17 cellular contexts compared by ENCODE assay signal in the genomic region with DNA sequence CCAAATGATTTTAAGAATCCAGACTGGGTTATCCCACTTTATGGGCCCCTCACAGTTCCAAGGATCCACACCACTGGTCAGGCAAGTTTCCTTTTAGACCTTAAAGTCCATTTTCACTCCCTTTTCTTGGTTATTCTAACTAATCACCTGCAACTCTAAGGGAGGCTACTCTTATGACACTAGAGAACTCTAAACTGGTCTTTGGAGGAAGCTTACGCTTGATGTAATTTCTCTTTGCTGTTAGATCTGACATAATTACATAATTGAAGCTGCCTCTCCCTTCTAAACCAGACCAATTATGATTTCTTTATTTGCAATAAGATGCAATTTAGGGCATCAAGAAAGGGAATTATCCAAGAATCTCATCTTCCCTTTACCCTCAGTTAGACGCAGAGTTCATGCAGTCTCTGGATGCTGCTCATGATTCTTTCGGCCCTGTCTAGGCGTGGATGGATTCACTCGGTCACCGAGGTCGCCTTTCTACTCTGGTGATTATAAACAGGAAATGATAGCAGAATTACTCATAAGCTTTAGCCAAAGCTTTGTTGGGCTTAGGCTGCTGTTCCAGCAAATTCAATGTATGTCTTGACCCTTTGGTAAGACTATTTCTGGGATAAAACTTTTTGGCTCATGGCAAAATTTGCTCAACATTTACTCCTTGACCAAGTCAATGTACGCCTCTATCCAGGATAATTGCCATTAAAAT.
DNase-seq lines count a peak whose midpoint lies in the region; FAIRE-seq and TF ChIP-seq lines count a peak whose summit lies in the region.
"Had no signal": no experiment of that assay in that cellular context is flagged by ENCODE, and none has a peak within 500 bp of the region (broad histone marks: within the 10 kb centered on the region; RNA-seq: fewer than 3 reads in every experiment).

No MANE protein-coding gene starts in this region.

- no peak overlapping the region for H3K27ac Mint-ChIP-seq in nephron progenitor cell
- H3K27ac Mint-ChIP-seq: activated CD4-positive, alpha-beta memory T cell treated with anti-CD3 and anti-CD28 coated beads for 36 hours; activated naive CD4-positive, alpha-beta T cell treated with anti-CD3 and anti-CD28 coated beads, Interleukin-2, amount 10 ng/mL, durations not matched to agents 7 days and 5 days; CD4-positive, CD25-positive, alpha-beta regulatory T cell had no signal

- no peaks in the 10 kb centered on the region for H3K9me1 ChIP-seq in keratinocyte (ENCODE audit: control insufficient read depth, extremely low read depth, insufficient read depth, low read length)

- DNase-seq in AG08396 (ENCODE audit: low spot score): peak; percentile 60
- DNase-seq in HT-29 (ENCODE audit: low spot score): peak; percentile 20
- peak; percentile 53 for DNase-seq in amniotic epithelial cell (ENCODE audit: low read depth)
- DNase-seq in keratinocyte (ENCODE audit: low read depth, low spot score): no peak
- no peak for DNase-seq in nephron progenitor cell
- DNase-seq in activated effector memory CD4-positive, alpha-beta T cell treated with Interleukin-2 at 50 U/mL for 16 hours: no peak
- no peak for DNase-seq in NCI-H345 treated with DMSO at 0.1 percent for 48 hours (lab: John Stamatoyannopoulos, UW; ENCODE audit: unreplicated experiment)
- no peak for DNase-seq in activated CD8-positive, alpha-beta memory T cell treated with anti-CD3 and anti-CD28 coated beads, Interleukin-2, amount 50 U/mL, for 4 hours
- DNase-seq: activated CD4-positive, alpha-beta memory T cell treated with anti-CD3 and anti-CD28 coated beads for 36 hours; activated naive CD4-positive, alpha-beta T cell treated with anti-CD3 and anti-CD28 coated beads, Interleukin-2, amount 10 ng/mL, durations not matched to agents 7 days and 5 days; CD4-positive, CD25-positive, alpha-beta regulatory T cell; MM.1S; NCI-H526 had no signal

- no peaks in the 10 kb centered on the region for H3K4me1 Mint-ChIP-seq in nephron progenitor cell
- H3K4me1 Mint-ChIP-seq: activated naive CD4-positive, alpha-beta T cell treated with anti-CD3 and anti-CD28 coated beads, Interleukin-2, amount 10 ng/mL, durations not matched to agents 7 days and 5 days; CD4-positive, CD25-positive, alpha-beta regulatory T cell had no signal

- no peaks in the 10 kb centered on the region for H3K36me3 Mint-ChIP-seq in nephron progenitor cell (ENCODE audit: low read depth)
- H3K36me3 Mint-ChIP-seq: activated CD4-positive, alpha-beta memory T cell treated with anti-CD3 and anti-CD28 coated beads for 36 hours; activated naive CD4-positive, alpha-beta T cell treated with anti-CD3 and anti-CD28 coated beads, Interleukin-2, amount 10 ng/mL, durations not matched to agents 7 days and 5 days; CD4-positive, CD25-positive, alpha-beta regulatory T cell had no signal

- TF ChIP-seq CTCF in keratinocyte (optimal IDR thresholded peaks at IDR 0.05 in 1 of 3, IDR thresholded peaks at IDR 0.05 in 1 of 3, conservative IDR thresholded peaks at IDR 0.05 in 1 of 3; ENCODE audit: extremely low read depth in 1 of 3, insufficient read depth in 2 of 3, low read length in 3 of 3) (no peak), nephron progenitor cell (IDR thresholded peaks at IDR 0.05) (no peak)

- peaks cover 22% of the 10 kb centered on the region for H3K4me1 ChIP-seq in keratinocyte (ENCODE audit: control insufficient read depth, extremely low read depth, insufficient read depth, low read length)
- H3K4me1 ChIP-seq: HAP-1 had no signal

- no peak overlapping the region for H3K4me3 ChIP-seq in keratinocyte (ENCODE audit: control insufficient read depth in 2 of 3, extremely low read depth in 1 of 3, insufficient read depth in 2 of 3, low read depth in 1 of 3, low read length in 3 of 3)
- H3K4me3 ChIP-seq: coronary artery, HAP-1, hepatocyte had no signal

- H3K4me3 Mint-ChIP-seq in nephron progenitor cell: no peak overlapping the region
- H3K4me3 Mint-ChIP-seq: activated CD4-positive, alpha-beta memory T cell treated with anti-CD3 and anti-CD28 coated beads for 36 hours; activated naive CD4-positive, alpha-beta T cell treated with anti-CD3 and anti-CD28 coated beads, Interleukin-2, amount 10 ng/mL, durations not matched to agents 7 days and 5 days; CD4-positive, CD25-positive, alpha-beta regulatory T cell had no signal

- H2AFZ ChIP-seq in keratinocyte (ENCODE audit: control insufficient read depth, low read length): no peak overlapping the region
- H2AFZ ChIP-seq: hepatocyte had no signal

- dilution Hi-C loops in keratinocyte (cut with MboI; ENCODE audit: extremely low pct_ligation_motif_present, low sequenced_read_pairs): no loop called here

- no peaks in the 10 kb centered on the region for H3K27me3 ChIP-seq in keratinocyte (ENCODE audit: control insufficient read depth, extremely low read depth, insufficient read depth, low read length)
- H3K27me3 ChIP-seq: hepatocyte had no signal

- H3K9me3 ChIP-seq in keratinocyte (ENCODE audit: control insufficient read depth, low read depth, low read length): no peaks in the 10 kb centered on the region
- H3K9me3 ChIP-seq: HAP-1 had no signal

- H3K4me2 ChIP-seq in keratinocyte (ENCODE audit: control insufficient read depth, extremely low read depth, insufficient read depth, low read depth, low read length): peak overlapping the region; percentile 20
- H3K4me2 ChIP-seq: hepatocyte had no signal

- no peak overlapping the region for H3K27ac ChIP-seq in keratinocyte (ENCODE audit: control insufficient read depth, insufficient read depth, low read length)
- H3K27ac ChIP-seq: coronary artery, hepatocyte had no signal

- H3K27me3 Mint-ChIP-seq in nephron progenitor cell (ENCODE audit: low read depth, poor library complexity): peaks cover 13% of the 10 kb centered on the region

- peak; percentile 75 for FAIRE-seq in keratinocyte (lab: Jason Lieb, UNC)
- FAIRE-seq: GM19239 had no signal

- H4K20me1 ChIP-seq in keratinocyte (ENCODE audit: control insufficient read depth, extremely low read depth, insufficient read depth, low read length): no peaks in the 10 kb centered on the region

- no peaks in the 10 kb centered on the region for H3K36me3 ChIP-seq in keratinocyte (ENCODE audit: control insufficient read depth in 2 of 2, extremely low read depth in 1 of 2, insufficient read depth in 2 of 2, low read length in 2 of 2)
- H3K36me3 ChIP-seq: HAP-1 had no signal

- H3K79me2 ChIP-seq in keratinocyte (ENCODE audit: control insufficient read depth, insufficient read depth, low read length): no peaks in the 10 kb centered on the region
- H3K79me2 ChIP-seq: hepatocyte had no signal

- no peaks in the 10 kb centered on the region for H3K9me3 Mint-ChIP-seq in nephron progenitor cell
- H3K9me3 Mint-ChIP-seq: activated CD4-positive, alpha-beta memory T cell treated with anti-CD3 and anti-CD28 coated beads for 36 hours; activated naive CD4-positive, alpha-beta T cell treated with anti-CD3 and anti-CD28 coated beads, Interleukin-2, amount 10 ng/mL, durations not matched to agents 7 days and 5 days; CD4-positive, CD25-positive, alpha-beta regulatory T cell had no signal

- H3K9ac ChIP-seq in keratinocyte (ENCODE audit: control insufficient read depth, extremely low read depth, insufficient read depth, low read length): no peak overlapping the region

Comparison
In these comparisons a context has a peak if more than half of its experiments do, and no peak if none do; other contexts are left out.
1. DNase-seq: peak in AG08396 (single experiment), HT-29 (single experiment) and amniotic epithelial cell (single experiment); none in keratinocyte (single experiment), nephron progenitor cell (single experiment), activated effector memory CD4-positive, alpha-beta T cell treated with Interleukin-2 at 50 U/mL for 16 hours (single experiment), NCI-H345 treated with DMSO at 0.1 percent for 48 hours (single experiment) and activated CD8-positive, alpha-beta memory T cell treated with anti-CD3 and anti-CD28 coated beads, Interleukin-2, amount 50 U/mL, for 4 hours (single experiment).